15 cellular contexts compared by ENCODE assay signal in the genomic region with DNA sequence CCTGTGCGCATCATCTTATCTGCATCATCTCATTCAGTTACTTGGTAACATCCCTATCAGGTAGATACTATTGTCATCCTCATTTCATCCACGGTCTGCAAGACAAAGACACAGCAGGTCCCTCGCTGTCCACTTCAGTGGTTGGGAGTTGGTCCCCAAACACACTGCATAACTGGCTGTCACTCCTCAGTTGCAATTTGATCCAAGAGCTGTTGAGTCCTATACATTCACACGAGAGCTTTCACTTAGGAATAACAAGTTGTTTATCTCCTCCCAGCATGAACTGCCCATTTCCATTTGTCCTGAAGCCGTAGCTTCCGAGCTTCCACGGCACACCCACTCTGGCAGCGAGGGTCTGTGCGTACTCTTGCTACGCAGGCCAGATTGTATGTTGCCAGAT.
"Had no signal": no experiment of that assay in that cellular context is flagged by ENCODE, and none has a peak within 500 bp of the region (broad histone marks: within the 10 kb centered on the region; RNA-seq: fewer than 3 reads in every experiment).

No MANE protein-coding gene starts in this region.

- H3K36me3 ChIP-seq: ascending aorta, prostate gland, right lobe of liver had no signal

- DNase-seq: activated CD4-positive, alpha-beta memory T cell treated with anti-CD3 and anti-CD28 coated beads, Interleukin-2, amount 10 ng/mL, durations not matched to agents 7 days and 5 days; activated CD4-positive, alpha-beta T cell treated with anti-CD3 and anti-CD28 coated beads for 1 hour; activated gamma-delta T cell treated with Interleukin-2 at 50 U/mL for 16 hours; activated naive CD8-positive, alpha-beta T cell treated with anti-CD3 and anti-CD28 coated beads, Interleukin-2, amount 50 U/mL, for 24 hours; activated T-cell treated with anti-CD3 and anti-CD28 coated beads, Interleukin-2, amount 50 U/mL, for 72 hours; foreskin keratinocyte; mammary epithelial cell; naive thymus-derived CD4-positive, alpha-beta T cell; occipital lobe; right lobe of liver; stimulated activated CD4-positive, alpha-beta T cell treated with anti-CD3 and anti-CD28 coated beads, Interleukin-2, amount 100 ng/mL, for 24 hours; stimulated activated naive B cell treated with anti-CD40 and anti-IgM and Interleukin-4, amounts not matched to agents 10 μg/mL and 1 μg/mL and 100 μg/mL, for 72 hours; T-helper 9 cell had no signal

- H3K27ac ChIP-seq: ascending aorta, foreskin keratinocyte, prostate gland, right lobe of liver had no signal

- H3K9me3 ChIP-seq: ascending aorta, prostate gland, right lobe of liver had no signal

- H3K4me1 ChIP-seq: ascending aorta, foreskin keratinocyte, prostate gland, right lobe of liver had no signal

- H3K27me3 ChIP-seq: ascending aorta, foreskin keratinocyte, right lobe of liver had no signal

- H3K4me3 ChIP-seq: ascending aorta, prostate gland, right lobe of liver had no signal
